ENCODE assay signal across 11 cellular contexts in the genomic region with DNA sequence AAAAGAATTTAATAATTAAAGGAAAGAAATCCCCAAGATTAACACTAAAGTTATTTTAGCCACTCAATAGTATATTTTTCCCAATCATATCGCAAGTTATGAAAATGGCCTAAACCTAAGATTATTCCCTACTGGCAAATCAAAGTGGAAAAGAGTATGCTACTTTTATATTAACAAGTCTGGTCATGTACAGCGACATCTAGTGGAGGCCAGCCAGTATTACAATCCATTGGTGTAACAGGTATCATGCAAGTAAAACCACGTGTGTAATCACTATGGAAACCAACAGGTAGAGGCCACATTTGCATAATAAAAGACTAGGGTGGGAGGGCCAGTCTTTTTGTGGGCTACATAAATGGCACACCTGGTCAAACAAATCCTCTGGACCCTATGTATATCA.
A peak's percentile ranks its signal among the peaks of the same experiment; 100 is the strongest.
DNase-seq lines count a peak whose midpoint lies in the region; ATAC-seq, FAIRE-seq and TF ChIP-seq lines count a peak whose summit lies in the region.
"Had no signal": no experiment of that assay in that cellular context is flagged by ENCODE, and none has a peak within 500 bp of the region (broad histone marks: within the 10 kb centered on the region; RNA-seq: fewer than 3 reads in every experiment).

No MANE protein-coding gene starts in this region.

- H3K79me2 ChIP-seq in GM12878 (ENCODE audit: control insufficient read depth, insufficient read depth, low read length), result no peaks in the 10 kb centered on the region

- H3K36me3 Mint-ChIP-seq in type B pancreatic cell, result no peaks in the 10 kb centered on the region

- no peak overlapping the region for H3K4me3 ChIP-seq in GM12878

- DNase-seq in stimulated activated CD4-positive, alpha-beta T cell treated with anti-CD3 and anti-CD28 coated beads, Interleukin-12 subunit alpha, Interleukin-12 subunit beta, amount 100 ng/mL, for 48 hours (ENCODE audit: low read depth in 2 of 3, low spot score in 1 of 3), result peak in 2 of 3 donors; percentile 1 to 3
- DNase-seq in stimulated activated CD4-positive, alpha-beta T cell treated with anti-CD3 and anti-CD28 coated beads, Interleukin-2, amount 100 ng/mL, for 48 hours, result no peak
- peak; percentile 29 for DNase-seq in M059J (ENCODE audit: low read depth)
- no peak for DNase-seq in GM12878 (ENCODE audit: low read depth, low spot score)
- DNase-seq in type B pancreatic cell (ENCODE audit: extremely low spot score, unreplicated experiment), result no peak
- DNase-seq in HCEC 1CT, result no peak
- DNase-seq in HTR-8/SVneo (ENCODE audit: insufficient read length, low spot score), result no peak
- DNase-seq: NCI-H2029 treated with DMSO at 0.1 percent for 48 hours; stimulated activated CD8-positive, alpha-beta memory T cell treated with anti-CD3 and anti-CD28 coated beads, Interleukin-4, amount 100 ng/mL, for 48 hours had no signal

- no peaks in the 10 kb centered on the region for H4K20me1 ChIP-seq in GM12878 (ENCODE audit: control insufficient read depth, insufficient read depth)

- TF ChIP-seq RAD21 in GM12878 (IDR thresholded peaks at IDR 0.05; ENCODE audit: insufficient read depth, low read depth, low read length), result no peak

- CTCF ChIA-PET in GM12878 (lab: Yijun Ruan, JAX), result interaction anchor here (0.7 to 2.3 kb wide), 3 partner anchors 28 to 332 kb away, joined by 3 to 6 read pairs (median 5); no protein-coding TSS in a partner anchor

- POLR2A ChIA-PET in GM12878 (lab: Charles Lee), result no interaction called here

- peaks cover 18% of the 10 kb centered on the region for H3K9me3 Mint-ChIP-seq in type B pancreatic cell

- WGBS in GM12878 (ENCODE audit: insufficient coverage, insufficient replicate concordance, low lambda C conversion rate, missing lambda C conversion rate), result 57% methylated on average over 3 of the region's 3 CpGs

- FAIRE-seq in GM12878 (lab: Jason Lieb, UNC), result no peak
- FAIRE-seq in HTR-8/SVneo (lab: Jason Lieb, UNC), result no peak

- H3K27ac Mint-ChIP-seq in type B pancreatic cell, result no peak overlapping the region

- RAD21 ChIA-PET in GM12878 (lab: Charles Lee; ENCODE audit: unreplicated experiment), result interaction anchor here (1.7 kb wide), 1 partner anchor 367 kb away, joined by 3 read pairs; no protein-coding TSS in a partner anchor

- no peaks in the 10 kb centered on the region for H3K4me1 ChIP-seq in GM12878 (ENCODE audit: control insufficient read depth, insufficient read depth, low read length)

- no peak for TF ChIP-seq EP300 in GM12878 (IDR thresholded peaks at IDR 0.05; ENCODE audit: borderline replicate concordance in 1 of 2, control insufficient read depth in 1 of 2, low read depth in 2 of 2, low read length in 2 of 2)

- ATAC-seq in GM12878, result no peak
- no peak for ATAC-seq in GM21717 (IDR thresholded peaks at IDR 0.05; ENCODE audit: unreplicated experiment)

- no peaks in the 10 kb centered on the region for H3K9me3 ChIP-seq in GM12878 (replicated peaks; ENCODE audit: control insufficient read depth, insufficient read depth, low read length)

- SMC1A ChIA-PET in GM12878 (lab: Charles Lee; ENCODE audit: uncharacterized antibody, unreplicated experiment), result no interaction called here

- BruUV-seq in GM12878 (replicated peaks; lab: Mats Ljungman, UMichigan), result no TSS peak

- TF ChIP-seq CTCF in GM12878 (IDR thresholded peaks at IDR 0.05 in 2 of 3, conservative IDR thresholded peaks at IDR 0.05 in 1 of 3; ENCODE audit: control insufficient read depth in 2 of 3, extremely low read depth in 1 of 3, insufficient read depth in 1 of 3, low read depth in 3 of 3, low read length in 3 of 3) (peak; percentile 45 to 58 (median 47); a peak in 4 of 6 replicates), type B pancreatic cell (conservative IDR thresholded peaks at IDR 0.05) (peak; percentile 63)

- no peak overlapping the region for H3K9ac ChIP-seq in GM12878 (ENCODE audit: control insufficient read depth, insufficient read depth, low read length)

- no peaks in the 10 kb centered on the region for H3K36me3 ChIP-seq in GM12878 (ENCODE audit: control insufficient read depth in 2 of 2, insufficient read depth in 2 of 2, low read length in 1 of 2)
- H3K36me3 ChIP-seq: neutrophil had no signal

- no peak overlapping the region for H3K4me2 ChIP-seq in GM12878 (ENCODE audit: control insufficient read depth, insufficient read depth)

- in situ Hi-C loops in GM12878 (cut with MboI), result no loop called here

- H2AFZ ChIP-seq in GM12878 (ENCODE audit: control insufficient read depth, low read depth, low read length), result no peak overlapping the region

- no peaks in the 10 kb centered on the region for H3K27me3 Mint-ChIP-seq in type B pancreatic cell

- H3K4me3 Mint-ChIP-seq in type B pancreatic cell, result no peak overlapping the region

- TF ChIP-seq POLR2A in GM12878 (IDR thresholded peaks at IDR 0.05; ENCODE audit: low read depth, low read length), result no peak

- no peaks in the 10 kb centered on the region for H3K4me1 Mint-ChIP-seq in type B pancreatic cell (ENCODE audit: unreplicated experiment)

- intact Hi-C loops in GM12878 (cut with micrococcal nuclease; ENCODE audit: unreplicated experiment), result loop anchor here (10.0 kb wide), 2 partner anchors 330 to 890 kb away; no protein-coding TSS in a partner anchor

- H3K27ac ChIP-seq in GM12878 (ENCODE audit: control insufficient read depth, insufficient read depth), result no peak overlapping the region
- H3K27ac ChIP-seq: neutrophil had no signal

- H3K27me3 ChIP-seq in GM12878 (replicated peaks in 1 of 2; ENCODE audit: control insufficient read depth in 2 of 2, insufficient read depth in 2 of 2, low read length in 1 of 2), result no peaks in the 10 kb centered on the region
- H3K27me3 ChIP-seq: neutrophil had no signal

TF ChIP-seq in GM12878, 131 proteins besides CTCF, POLR2A, EP300 and RAD21 (continues in another document):
- TF ChIP-seq, protein P1, sequence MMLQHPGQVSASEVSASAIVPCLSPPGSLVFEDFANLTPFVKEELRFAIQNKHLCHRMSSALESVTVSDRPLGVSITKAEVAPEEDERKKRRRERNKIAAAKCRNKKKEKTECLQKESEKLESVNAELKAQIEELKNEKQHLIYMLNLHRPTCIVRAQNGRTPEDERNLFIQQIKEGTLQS (IDR thresholded peaks at IDR 0.05; ENCODE audit: borderline replicate concordance, extremely low read depth, low read depth, low read length), result no peak
- TF ChIP-seq POU2F2 (IDR thresholded peaks at IDR 0.05; ENCODE audit: borderline replicate concordance, low read depth, low read length), result no peak
- TF ChIP-seq, protein P2, sequence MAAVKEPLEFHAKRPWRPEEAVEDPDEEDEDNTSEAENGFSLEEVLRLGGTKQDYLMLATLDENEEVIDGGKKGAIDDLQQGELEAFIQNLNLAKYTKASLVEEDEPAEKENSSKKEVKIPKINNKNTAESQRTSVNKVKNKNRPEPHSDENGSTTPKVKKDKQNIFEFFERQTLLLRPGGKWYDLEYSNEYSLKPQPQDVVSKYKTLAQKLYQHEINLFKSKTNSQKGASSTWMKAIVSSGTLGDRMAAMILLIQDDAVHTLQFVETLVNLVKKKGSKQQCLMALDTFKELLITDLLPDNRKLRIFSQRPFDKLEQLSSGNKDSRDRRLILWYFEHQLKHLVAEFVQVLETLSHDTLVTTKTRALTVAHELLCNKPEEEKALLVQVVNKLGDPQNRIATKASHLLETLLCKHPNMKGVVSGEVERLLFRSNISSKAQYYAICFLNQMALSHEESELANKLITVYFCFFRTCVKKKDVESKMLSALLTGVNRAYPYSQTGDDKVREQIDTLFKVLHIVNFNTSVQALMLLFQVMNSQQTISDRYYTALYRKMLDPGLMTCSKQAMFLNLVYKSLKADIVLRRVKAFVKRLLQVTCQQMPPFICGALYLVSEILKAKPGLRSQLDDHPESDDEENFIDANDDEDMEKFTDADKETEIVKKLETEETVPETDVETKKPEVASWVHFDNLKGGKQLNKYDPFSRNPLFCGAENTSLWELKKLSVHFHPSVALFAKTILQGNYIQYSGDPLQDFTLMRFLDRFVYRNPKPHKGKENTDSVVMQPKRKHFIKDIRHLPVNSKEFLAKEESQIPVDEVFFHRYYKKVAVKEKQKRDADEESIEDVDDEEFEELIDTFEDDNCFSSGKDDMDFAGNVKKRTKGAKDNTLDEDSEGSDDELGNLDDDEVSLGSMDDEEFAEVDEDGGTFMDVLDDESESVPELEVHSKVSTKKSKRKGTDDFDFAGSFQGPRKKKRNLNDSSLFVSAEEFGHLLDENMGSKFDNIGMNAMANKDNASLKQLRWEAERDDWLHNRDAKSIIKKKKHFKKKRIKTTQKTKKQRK (IDR thresholded peaks at IDR 0.05; ENCODE audit: low read depth, low read length), result no peak
- TF ChIP-seq, protein P3, sequence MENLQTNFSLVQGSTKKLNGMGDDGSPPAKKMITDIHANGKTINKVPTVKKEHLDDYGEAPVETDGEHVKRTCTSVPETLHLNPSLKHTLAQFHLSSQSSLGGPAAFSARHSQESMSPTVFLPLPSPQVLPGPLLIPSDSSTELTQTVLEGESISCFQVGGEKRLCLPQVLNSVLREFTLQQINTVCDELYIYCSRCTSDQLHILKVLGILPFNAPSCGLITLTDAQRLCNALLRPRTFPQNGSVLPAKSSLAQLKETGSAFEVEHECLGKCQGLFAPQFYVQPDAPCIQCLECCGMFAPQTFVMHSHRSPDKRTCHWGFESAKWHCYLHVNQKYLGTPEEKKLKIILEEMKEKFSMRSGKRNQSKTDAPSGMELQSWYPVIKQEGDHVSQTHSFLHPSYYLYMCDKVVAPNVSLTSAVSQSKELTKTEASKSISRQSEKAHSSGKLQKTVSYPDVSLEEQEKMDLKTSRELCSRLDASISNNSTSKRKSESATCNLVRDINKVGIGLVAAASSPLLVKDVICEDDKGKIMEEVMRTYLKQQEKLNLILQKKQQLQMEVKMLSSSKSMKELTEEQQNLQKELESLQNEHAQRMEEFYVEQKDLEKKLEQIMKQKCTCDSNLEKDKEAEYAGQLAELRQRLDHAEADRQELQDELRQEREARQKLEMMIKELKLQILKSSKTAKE (IDR thresholded peaks at IDR 0.05; ENCODE audit: low read depth, poor library complexity, severe bottlenecking), result no peak
- TF ChIP-seq NRF1 (conservative IDR thresholded peaks at IDR 0.05; ENCODE audit: low read depth, low read length), result no peak
- no peak for TF ChIP-seq RUNX3 (IDR thresholded peaks at IDR 0.05; ENCODE audit: low read length)
- no peak for TF ChIP-seq SUZ12 (IDR thresholded peaks at IDR 0.05; ENCODE audit: unreplicated experiment)
- no peak for TF ChIP-seq SPI1 (IDR thresholded peaks at IDR 0.05; ENCODE audit: borderline replicate concordance, insufficient read depth, low read depth, low read length)
- TF ChIP-seq, protein P4, sequence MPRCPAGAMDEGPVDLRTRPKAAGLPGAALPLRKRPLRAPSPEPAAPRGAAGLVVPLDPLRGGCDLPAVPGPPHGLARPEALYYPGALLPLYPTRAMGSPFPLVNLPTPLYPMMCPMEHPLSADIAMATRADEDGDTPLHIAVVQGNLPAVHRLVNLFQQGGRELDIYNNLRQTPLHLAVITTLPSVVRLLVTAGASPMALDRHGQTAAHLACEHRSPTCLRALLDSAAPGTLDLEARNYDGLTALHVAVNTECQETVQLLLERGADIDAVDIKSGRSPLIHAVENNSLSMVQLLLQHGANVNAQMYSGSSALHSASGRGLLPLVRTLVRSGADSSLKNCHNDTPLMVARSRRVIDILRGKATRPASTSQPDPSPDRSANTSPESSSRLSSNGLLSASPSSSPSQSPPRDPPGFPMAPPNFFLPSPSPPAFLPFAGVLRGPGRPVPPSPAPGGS (IDR thresholded peaks at IDR 0.05; ENCODE audit: borderline replicate concordance, insufficient read depth, low read depth, low read length, poor library complexity, severe bottlenecking), result no peak

Comparison
In these comparisons a context has a peak if more than half of its experiments do, and no peak if none do; other contexts are left out.
1. DNase-seq: peak in stimulated activated CD4-positive, alpha-beta T cell treated with anti-CD3 and anti-CD28 coated beads, Interleukin-12 subunit alpha, Interleukin-12 subunit beta, amount 100 ng/mL, for 48 hours (2 of 3) and M059J (single experiment); none in stimulated activated CD4-positive, alpha-beta T cell treated with anti-CD3 and anti-CD28 coated beads, Interleukin-2, amount 100 ng/mL, for 48 hours (0 of 2), GM12878 (single experiment), type B pancreatic cell (single experiment), HCEC 1CT (single experiment) and HTR-8/SVneo (single experiment).